Comparison of ENCODE assay signal across 1 cellular context in the genomic region with DNA sequence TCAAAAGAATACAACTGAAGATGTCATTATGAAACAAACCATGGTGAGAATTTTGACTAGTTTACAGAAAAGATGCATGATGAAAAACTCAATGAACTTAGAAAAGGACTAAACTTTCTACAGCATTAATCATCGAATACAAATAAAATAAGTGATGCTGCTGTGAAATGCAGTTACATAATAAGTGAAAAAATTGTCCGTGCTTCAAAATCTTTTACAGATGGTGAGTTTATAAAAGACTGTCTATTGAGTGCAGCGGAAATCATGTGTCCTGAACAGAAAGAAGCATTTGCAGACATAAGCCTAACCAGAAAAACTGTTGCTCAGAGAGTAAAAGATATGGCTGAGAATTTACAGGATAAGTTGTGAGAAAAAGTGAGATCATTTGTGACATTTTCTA.
TF ChIP-seq lines count a peak whose summit lies in the region.

No MANE protein-coding gene starts in this region.

TF ChIP-seq in HepG2, 621 proteins besides CTCF, POLR2A, EP300 and RAD21 (continued from another document):
- no peak for TF ChIP-seq ZNF33A (CRISPR knock-in tag; IDR thresholded peaks at IDR 0.05; ENCODE audit: borderline replicate concordance)
- TF ChIP-seq PHF5A (CRISPR knock-in tag; IDR thresholded peaks at IDR 0.05; ENCODE audit: low read depth, unreplicated experiment): no peak
- TF ChIP-seq TARDBP (CRISPR knock-in tag; IDR thresholded peaks at IDR 0.05): no peak
- no peak for TF ChIP-seq GATA4 (IDR thresholded peaks at IDR 0.05; ENCODE audit: borderline replicate concordance, low read depth)
- TF ChIP-seq POGZ (CRISPR knock-in tag; IDR thresholded peaks at IDR 0.05): no peak
- TF ChIP-seq RFX1 (IDR thresholded peaks at IDR 0.05): no peak
- TF ChIP-seq ZNF557 (CRISPR knock-in tag; IDR thresholded peaks at IDR 0.05): no peak
- no peak for TF ChIP-seq ZFYVE20 (CRISPR knock-in tag; IDR thresholded peaks at IDR 0.05; ENCODE audit: borderline replicate concordance, low read depth)
- TF ChIP-seq ISL2 (CRISPR knock-in tag; IDR thresholded peaks at IDR 0.05): no peak
- no peak for TF ChIP-seq ZNF460 (CRISPR knock-in tag; IDR thresholded peaks at IDR 0.05; ENCODE audit: borderline replicate concordance)
- TF ChIP-seq KLF9 (CRISPR knock-in tag; IDR thresholded peaks at IDR 0.05; ENCODE audit: low read depth): no peak
- no peak for TF ChIP-seq MLLT10 (CRISPR knock-in tag; IDR thresholded peaks at IDR 0.05)
- TF ChIP-seq NR2F2 (IDR thresholded peaks at IDR 0.05; ENCODE audit: borderline replicate concordance, low read depth): no peak
